ENCODE assay signal across 13 cellular contexts in the genomic region with DNA sequence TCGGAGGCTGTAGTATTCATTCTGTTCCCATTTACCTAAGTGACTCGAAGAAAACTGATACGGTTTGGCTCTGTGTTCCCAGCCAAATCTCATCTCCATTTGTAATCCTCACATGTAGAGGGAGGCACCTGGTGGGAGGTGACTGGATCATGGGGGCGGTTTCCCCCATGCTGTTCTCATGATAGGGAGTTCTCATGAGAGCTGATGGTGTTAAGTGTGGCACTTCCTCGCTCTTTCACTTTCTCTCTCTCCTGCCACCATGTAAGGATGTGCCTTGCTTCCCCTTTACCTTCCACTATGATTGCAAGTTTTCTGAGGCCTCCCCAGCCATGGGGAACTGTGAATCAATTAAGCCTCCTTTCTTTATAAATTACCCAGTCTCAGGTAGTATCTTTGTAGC. TPM values are rescaled to one million over a fixed set of nuclear protein-coding genes. Genes with fewer than 3 reads are reported as not detected.
"Had no signal": no experiment of that assay in that cellular context is flagged by ENCODE, and none has a peak within 500 bp of the region (broad histone marks: within the 10 kb centered on the region; RNA-seq: fewer than 3 reads in every experiment).

No MANE protein-coding gene starts in this region.

- H3K4me1 ChIP-seq: colonic mucosa, foreskin keratinocyte, testis, upper lobe of right lung had no signal

- H3K4me3 Mint-ChIP-seq: activated CD4-positive, alpha-beta memory T cell treated with anti-CD3 and anti-CD28 coated beads, Interleukin-2, amount 10 ng/mL, durations not matched to agents 7 days and 5 days; natural killer cell had no signal

- H3K36me3 ChIP-seq: colonic mucosa had no signal

- H3K9me3 Mint-ChIP-seq: activated CD4-positive, alpha-beta memory T cell treated with anti-CD3 and anti-CD28 coated beads, Interleukin-2, amount 10 ng/mL, durations not matched to agents 7 days and 5 days; natural killer cell had no signal

- ATAC-seq: foreskin keratinocyte, left colon, mucosa of descending colon, natural killer cell, upper lobe of right lung had no signal

- H3K9me3 ChIP-seq: colonic mucosa, mucosa of descending colon, testis, upper lobe of right lung had no signal

- H3K4me3 ChIP-seq: colonic mucosa, mucosa of descending colon, testis, upper lobe of right lung had no signal

- H3K27me3 Mint-ChIP-seq: activated CD4-positive, alpha-beta memory T cell treated with anti-CD3 and anti-CD28 coated beads, Interleukin-2, amount 10 ng/mL, durations not matched to agents 7 days and 5 days had no signal

- H3K27ac Mint-ChIP-seq: activated CD4-positive, alpha-beta memory T cell treated with anti-CD3 and anti-CD28 coated beads, Interleukin-2, amount 10 ng/mL, durations not matched to agents 7 days and 5 days; natural killer cell had no signal

- H3K27me3 ChIP-seq: colonic mucosa, testis, upper lobe of right lung had no signal

- H3K27ac ChIP-seq: colonic mucosa, foreskin keratinocyte, testis, upper lobe of right lung had no signal

- DNase-seq: activated CD4-positive, alpha-beta memory T cell treated with anti-CD3 and anti-CD28 coated beads, Interleukin-2, amount 10 ng/mL, durations not matched to agents 7 days and 5 days; activated CD4-positive, alpha-beta T cell treated with anti-CD3 and anti-CD28 coated beads for 1 hour; activated CD8-positive, alpha-beta memory T cell treated with anti-CD3 and anti-CD28 coated beads, Interleukin-2, amount 50 U/mL, for 48 hours; colonic mucosa; foreskin keratinocyte; left colon; mucosa of descending colon; natural killer cell; occipital lobe; stimulated activated CD4-positive, alpha-beta T cell treated with anti-CD3 and anti-CD28 coated beads, Interleukin-2, amount 100 ng/mL, for 48 hours; stimulated activated naive CD4-positive, alpha-beta T cell treated with Interleukin-2 at 50 U/mL for 16 hours; testis; upper lobe of right lung had no signal

RNA-seq across cellular contexts. Expression of gene SLAIN1, which starts 23.5 kb away (rescaled TPM):
- total RNA-seq: foreskin keratinocyte had no signal
- polyA plus RNA-seq: foreskin keratinocyte had no signal
